Comparison of ENCODE assay signal across 8 cellular contexts in genomic region chr2:46954951-46955571, GRCh38. TPM values are rescaled to one million over a fixed set of nuclear protein-coding genes. Genes with fewer than 3 reads are reported as not detected.
DNase-seq lines count a peak whose midpoint lies in the region; TF ChIP-seq lines count a peak whose summit lies in the region.

No MANE protein-coding gene starts in this region.

- TF ChIP-seq CTCF in ascending aorta (IDR thresholded peaks at IDR 0.05), result no peak

- H3K9me3 ChIP-seq in ascending aorta (no peaks in the 10 kb centered on the region), subcutaneous abdominal adipose tissue (ENCODE audit: control insufficient read depth in 5 of 5, low read length in 5 of 5) (no peaks in the 10 kb centered on the region)

- H3K36me3 ChIP-seq in ascending aorta (peaks cover 64 to 74% of the 10 kb centered on the region in 2 donors), subcutaneous abdominal adipose tissue (ENCODE audit: control insufficient read depth in 5 of 5, insufficient read depth in 5 of 5, low read length in 5 of 5) (peaks cover 3 to 72% (median 59%) of the 10 kb centered on the region in 5 donors)

- H3K4me1 ChIP-seq in ascending aorta, result peaks cover 6 to 24% of the 10 kb centered on the region in 2 donors
- peaks cover 5 to 35% (median 33%) of the 10 kb centered on the region in 5 donors for H3K4me1 ChIP-seq in subcutaneous abdominal adipose tissue (ENCODE audit: control insufficient read depth in 5 of 5, insufficient read depth in 5 of 5, low read length in 5 of 5)

- intact Hi-C loops in ascending aorta (cut with DNase I), result no loop called here

- H3K4me3 ChIP-seq in ascending aorta, result peak overlapping the region in 1 of 2 donors; percentile 29
- peak overlapping the region in 1 of 5 donors; percentile 19 for H3K4me3 ChIP-seq in subcutaneous abdominal adipose tissue (ENCODE audit: low read depth in 1 of 5, low read length in 5 of 5)

- H3K9ac ChIP-seq in subcutaneous abdominal adipose tissue (ENCODE audit: low read length in 5 of 5), result peak overlapping the region in 4 of 5 donors; percentile 8 to 80 (median 40)

- peak overlapping the region; percentile 74 to 77 for H3K27ac ChIP-seq in ascending aorta
- H3K27ac ChIP-seq in subcutaneous abdominal adipose tissue (ENCODE audit: low read depth, low read length), result peak overlapping the region; percentile 70

- DNase-seq in HK-2 (ENCODE audit: unreplicated experiment) (peak; percentile 91), ascending aorta (ENCODE audit: low spot score in 2 of 2) (peak; percentile 55 to 93), kidney glomerular epithelial cell (lab: John Stamatoyannopoulos, UW) (peak; percentile 91), DMS114 treated with DMSO at 0.1 percent for 48 hours (lab: John Stamatoyannopoulos, UW; ENCODE audit: unreplicated experiment) (no peak), HuH-7 (ENCODE audit: low spot score) (no peak), SKM-1 treated with dmso at 0.1 percent for 144 hours (lab: John Stamatoyannopoulos, UW; ENCODE audit: unreplicated experiment) (no peak)
- no peak for DNase-seq in activated effector memory CD4-positive, alpha-beta T cell treated with Interleukin-2 at 50 U/mL for 16 hours

- no peaks in the 10 kb centered on the region for H3K27me3 ChIP-seq in ascending aorta
- no peaks in the 10 kb centered on the region for H3K27me3 ChIP-seq in subcutaneous abdominal adipose tissue (ENCODE audit: control insufficient read depth in 5 of 5, insufficient read depth in 4 of 5, low read length in 5 of 5)

RNA-seq across cellular contexts. Expression of gene TTC7A, which starts 14.0 kb away (rescaled TPM):
- total RNA-seq in ascending aorta, result 181 TPM

RNA-seq across cellular contexts. Expression of gene MCFD2, which starts 39.5 kb away (rescaled TPM):
- 171 TPM for total RNA-seq in ascending aorta

Comparison
In these comparisons a context has a peak if more than half of its experiments do, and no peak if none do; other contexts are left out.
1. DNase-seq: peak in HK-2 (single experiment), ascending aorta (2 of 2) and kidney glomerular epithelial cell (single experiment); none in activated effector memory CD4-positive, alpha-beta T cell treated with Interleukin-2 at 50 U/mL for 16 hours (single experiment), DMS114 treated with DMSO at 0.1 percent for 48 hours (single experiment), HuH-7 (single experiment) and SKM-1 treated with dmso at 0.1 percent for 144 hours (single experiment).